ENCODE assay signal across 1 cellular context in genomic region chr14:87756661-87757060, GRCh38.
TF ChIP-seq lines count a peak whose summit lies in the region.

No MANE protein-coding gene starts in this region.

TF ChIP-seq in GM23338, 12 proteins besides CTCF, POLR2A, EP300 and RAD21 (continued from another document):
- TF ChIP-seq, protein P1, sequence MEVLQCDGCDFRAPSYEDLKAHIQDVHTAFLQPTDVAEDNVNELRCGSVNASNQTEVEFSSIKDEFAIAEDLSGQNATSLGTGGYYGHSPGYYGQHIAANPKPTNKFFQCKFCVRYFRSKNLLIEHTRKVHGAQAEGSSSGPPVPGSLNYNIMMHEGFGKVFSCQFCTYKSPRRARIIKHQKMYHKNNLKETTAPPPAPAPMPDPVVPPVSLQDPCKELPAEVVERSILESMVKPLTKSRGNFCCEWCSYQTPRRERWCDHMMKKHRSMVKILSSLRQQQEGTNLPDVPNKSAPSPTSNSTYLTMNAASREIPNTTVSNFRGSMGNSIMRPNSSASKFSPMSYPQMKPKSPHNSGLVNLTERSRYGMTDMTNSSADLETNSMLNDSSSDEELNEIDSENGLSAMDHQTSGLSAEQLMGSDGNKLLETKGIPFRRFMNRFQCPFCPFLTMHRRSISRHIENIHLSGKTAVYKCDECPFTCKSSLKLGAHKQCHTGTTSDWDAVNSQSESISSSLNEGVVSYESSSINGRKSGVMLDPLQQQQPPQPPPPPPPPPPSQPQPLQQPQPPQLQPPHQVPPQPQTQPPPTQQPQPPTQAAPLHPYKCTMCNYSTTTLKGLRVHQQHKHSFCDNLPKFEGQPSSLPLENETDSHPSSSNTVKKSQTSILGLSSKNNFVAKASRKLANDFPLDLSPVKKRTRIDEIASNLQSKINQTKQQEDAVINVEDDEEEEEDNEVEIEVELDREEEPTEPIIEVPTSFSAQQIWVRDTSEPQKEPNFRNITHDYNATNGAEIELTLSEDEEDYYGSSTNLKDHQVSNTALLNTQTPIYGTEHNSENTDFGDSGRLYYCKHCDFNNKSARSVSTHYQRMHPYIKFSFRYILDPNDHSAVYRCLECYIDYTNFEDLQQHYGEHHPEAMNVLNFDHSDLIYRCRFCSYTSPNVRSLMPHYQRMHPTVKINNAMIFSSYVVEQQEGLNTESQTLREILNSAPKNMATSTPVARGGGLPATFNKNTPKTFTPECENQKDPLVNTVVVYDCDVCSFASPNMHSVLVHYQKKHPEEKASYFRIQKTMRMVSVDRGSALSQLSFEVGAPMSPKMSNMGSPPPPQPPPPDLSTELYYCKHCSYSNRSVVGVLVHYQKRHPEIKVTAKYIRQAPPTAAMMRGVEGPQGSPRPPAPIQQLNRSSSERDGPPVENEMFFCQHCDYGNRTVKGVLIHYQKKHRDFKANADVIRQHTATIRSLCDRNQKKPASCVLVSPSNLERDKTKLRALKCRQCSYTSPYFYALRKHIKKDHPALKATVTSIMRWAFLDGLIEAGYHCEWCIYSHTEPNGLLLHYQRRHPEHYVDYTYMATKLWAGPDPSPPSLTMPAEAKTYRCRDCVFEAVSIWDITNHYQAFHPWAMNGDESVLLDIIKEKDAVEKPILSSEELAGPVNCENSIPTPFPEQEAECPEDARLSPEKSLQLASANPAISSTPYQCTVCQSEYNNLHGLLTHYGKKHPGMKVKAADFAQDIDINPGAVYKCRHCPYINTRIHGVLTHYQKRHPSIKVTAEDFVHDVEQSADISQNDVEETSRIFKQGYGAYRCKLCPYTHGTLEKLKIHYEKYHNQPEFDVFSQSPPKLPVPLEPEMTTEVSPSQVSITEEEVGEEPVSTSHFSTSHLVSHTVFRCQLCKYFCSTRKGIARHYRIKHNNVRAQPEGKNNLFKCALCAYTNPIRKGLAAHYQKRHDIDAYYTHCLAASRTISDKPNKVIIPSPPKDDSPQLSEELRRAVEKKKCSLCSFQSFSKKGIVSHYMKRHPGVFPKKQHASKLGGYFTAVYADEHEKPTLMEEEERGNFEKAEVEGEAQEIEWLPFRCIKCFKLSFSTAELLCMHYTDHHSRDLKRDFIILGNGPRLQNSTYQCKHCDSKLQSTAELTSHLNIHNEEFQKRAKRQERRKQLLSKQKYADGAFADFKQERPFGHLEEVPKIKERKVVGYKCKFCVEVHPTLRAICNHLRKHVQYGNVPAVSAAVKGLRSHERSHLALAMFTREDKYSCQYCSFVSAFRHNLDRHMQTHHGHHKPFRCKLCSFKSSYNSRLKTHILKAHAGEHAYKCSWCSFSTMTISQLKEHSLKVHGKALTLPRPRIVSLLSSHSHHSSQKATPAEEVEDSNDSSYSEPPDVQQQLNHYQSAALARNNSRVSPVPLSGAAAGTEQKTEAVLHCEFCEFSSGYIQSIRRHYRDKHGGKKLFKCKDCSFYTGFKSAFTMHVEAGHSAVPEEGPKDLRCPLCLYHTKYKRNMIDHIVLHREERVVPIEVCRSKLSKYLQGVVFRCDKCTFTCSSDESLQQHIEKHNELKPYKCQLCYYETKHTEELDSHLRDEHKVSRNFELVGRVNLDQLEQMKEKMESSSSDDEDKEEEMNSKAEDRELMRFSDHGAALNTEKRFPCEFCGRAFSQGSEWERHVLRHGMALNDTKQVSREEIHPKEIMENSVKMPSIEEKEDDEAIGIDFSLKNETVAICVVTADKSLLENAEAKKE (CRISPR knock-in tag; IDR thresholded peaks at IDR 0.05) = no peak
